In the genomic region with DNA sequence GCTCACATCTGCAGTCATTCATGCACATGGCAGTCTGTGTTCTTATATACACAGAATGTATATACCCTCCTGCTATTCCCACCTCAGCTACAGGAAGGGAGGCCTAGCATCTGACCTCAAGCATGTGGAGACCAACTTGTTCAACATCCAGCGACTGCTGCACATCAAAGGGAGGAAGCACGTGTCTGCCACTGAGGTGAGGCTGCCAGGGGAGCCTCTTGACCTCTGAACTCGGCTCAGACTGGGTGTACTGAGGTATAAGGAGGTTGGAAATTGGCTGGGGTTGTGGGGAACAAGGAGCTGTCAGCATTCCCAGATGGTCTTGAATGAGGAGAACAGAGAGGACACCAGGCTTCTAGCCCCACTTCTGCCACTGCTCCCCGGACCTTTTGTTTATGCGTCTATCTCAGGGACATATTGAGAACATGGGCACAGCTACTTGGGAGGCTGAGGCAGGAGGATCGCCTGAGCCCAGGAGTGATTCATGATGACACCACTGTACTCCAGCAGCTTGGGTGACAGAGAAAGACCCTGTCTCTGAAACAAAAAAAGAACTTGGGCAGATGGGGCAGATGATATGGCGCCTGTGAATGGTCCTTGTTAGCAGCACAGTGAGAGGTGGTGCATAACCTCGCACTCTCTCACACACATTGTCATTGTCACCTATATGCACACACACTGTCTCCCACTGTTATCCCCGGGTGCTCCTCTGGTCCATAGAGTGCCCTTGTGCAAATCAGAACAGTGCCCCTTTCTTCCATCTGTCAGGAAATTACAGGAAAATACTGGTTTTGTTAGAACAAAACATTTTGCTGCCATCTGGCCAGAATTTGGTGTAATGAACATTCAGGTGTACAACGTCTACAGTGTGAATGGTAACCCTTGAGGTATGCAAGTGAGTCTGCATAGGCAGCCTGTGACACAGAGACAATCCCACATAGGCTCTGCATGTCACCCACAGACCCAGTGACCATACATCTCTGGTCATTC, we compare ENCODE assay signal across 1 cellular context.
TF ChIP-seq lines count a peak whose summit lies in the region.

No MANE protein-coding gene starts in this region.

TF ChIP-seq in HepG2, 621 proteins besides CTCF, POLR2A, EP300 and RAD21 (continued from another document and continues in another):
- TF ChIP-seq, protein P1, sequence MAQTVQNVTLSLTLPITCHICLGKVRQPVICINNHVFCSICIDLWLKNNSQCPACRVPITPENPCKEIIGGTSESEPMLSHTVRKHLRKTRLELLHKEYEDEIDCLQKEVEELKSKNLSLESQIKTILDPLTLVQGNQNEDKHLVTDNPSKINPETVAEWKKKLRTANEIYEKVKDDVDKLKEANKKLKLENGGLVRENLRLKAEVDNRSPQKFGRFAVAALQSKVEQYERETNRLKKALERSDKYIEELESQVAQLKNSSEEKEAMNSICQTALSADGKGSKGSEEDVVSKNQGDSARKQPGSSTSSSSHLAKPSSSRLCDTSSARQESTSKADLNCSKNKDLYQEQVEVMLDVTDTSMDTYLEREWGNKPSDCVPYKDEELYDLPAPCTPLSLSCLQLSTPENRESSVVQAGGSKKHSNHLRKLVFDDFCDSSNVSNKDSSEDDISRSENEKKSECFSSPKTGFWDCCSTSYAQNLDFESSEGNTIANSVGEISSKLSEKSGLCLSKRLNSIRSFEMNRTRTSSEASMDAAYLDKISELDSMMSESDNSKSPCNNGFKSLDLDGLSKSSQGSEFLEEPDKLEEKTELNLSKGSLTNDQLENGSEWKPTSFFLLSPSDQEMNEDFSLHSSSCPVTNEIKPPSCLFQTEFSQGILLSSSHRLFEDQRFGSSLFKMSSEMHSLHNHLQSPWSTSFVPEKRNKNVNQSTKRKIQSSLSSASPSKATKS (CRISPR knock-in tag; IDR thresholded peaks at IDR 0.05): no peak
- TF ChIP-seq, protein P2, sequence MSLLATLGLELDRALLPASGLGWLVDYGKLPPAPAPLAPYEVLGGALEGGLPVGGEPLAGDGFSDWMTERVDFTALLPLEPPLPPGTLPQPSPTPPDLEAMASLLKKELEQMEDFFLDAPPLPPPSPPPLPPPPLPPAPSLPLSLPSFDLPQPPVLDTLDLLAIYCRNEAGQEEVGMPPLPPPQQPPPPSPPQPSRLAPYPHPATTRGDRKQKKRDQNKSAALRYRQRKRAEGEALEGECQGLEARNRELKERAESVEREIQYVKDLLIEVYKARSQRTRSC (CRISPR knock-in tag; IDR thresholded peaks at IDR 0.05; ENCODE audit: low read depth): no peak
- no peak for TF ChIP-seq PRDM10 (CRISPR knock-in tag; IDR thresholded peaks at IDR 0.05; ENCODE audit: low read depth)
- no peak for TF ChIP-seq MIXL1 (CRISPR knock-in tag; IDR thresholded peaks at IDR 0.05)
- no peak for TF ChIP-seq IRX3 (CRISPR knock-in tag; IDR thresholded peaks at IDR 0.05; ENCODE audit: borderline replicate concordance, low read depth)
- no peak for TF ChIP-seq DNMT1 (CRISPR knock-in tag; IDR thresholded peaks at IDR 0.05)
- TF ChIP-seq ZBTB7B (CRISPR knock-in tag; IDR thresholded peaks at IDR 0.05): no peak
- no peak for TF ChIP-seq ZNF768 (CRISPR knock-in tag; IDR thresholded peaks at IDR 0.05)
- no peak for TF ChIP-seq IKZF4 (CRISPR knock-in tag; IDR thresholded peaks at IDR 0.05; ENCODE audit: borderline replicate concordance, low read depth, not compliant biosample characterization)
- TF ChIP-seq PBX2 (CRISPR knock-in tag; IDR thresholded peaks at IDR 0.05): no peak
- TF ChIP-seq HOXA7 (CRISPR knock-in tag; IDR thresholded peaks at IDR 0.05): no peak
- no peak for TF ChIP-seq KLF9 (CRISPR knock-in tag; IDR thresholded peaks at IDR 0.05; ENCODE audit: low read depth)
- TF ChIP-seq TCF7L2 (IDR thresholded peaks at IDR 0.05; ENCODE audit: low read depth, low read length): no peak
- no peak for TF ChIP-seq ZNF563 (CRISPR knock-in tag; IDR thresholded peaks at IDR 0.05)
- no peak for TF ChIP-seq TGIF2 (CRISPR knock-in tag; IDR thresholded peaks at IDR 0.05)
- TF ChIP-seq, protein P3, sequence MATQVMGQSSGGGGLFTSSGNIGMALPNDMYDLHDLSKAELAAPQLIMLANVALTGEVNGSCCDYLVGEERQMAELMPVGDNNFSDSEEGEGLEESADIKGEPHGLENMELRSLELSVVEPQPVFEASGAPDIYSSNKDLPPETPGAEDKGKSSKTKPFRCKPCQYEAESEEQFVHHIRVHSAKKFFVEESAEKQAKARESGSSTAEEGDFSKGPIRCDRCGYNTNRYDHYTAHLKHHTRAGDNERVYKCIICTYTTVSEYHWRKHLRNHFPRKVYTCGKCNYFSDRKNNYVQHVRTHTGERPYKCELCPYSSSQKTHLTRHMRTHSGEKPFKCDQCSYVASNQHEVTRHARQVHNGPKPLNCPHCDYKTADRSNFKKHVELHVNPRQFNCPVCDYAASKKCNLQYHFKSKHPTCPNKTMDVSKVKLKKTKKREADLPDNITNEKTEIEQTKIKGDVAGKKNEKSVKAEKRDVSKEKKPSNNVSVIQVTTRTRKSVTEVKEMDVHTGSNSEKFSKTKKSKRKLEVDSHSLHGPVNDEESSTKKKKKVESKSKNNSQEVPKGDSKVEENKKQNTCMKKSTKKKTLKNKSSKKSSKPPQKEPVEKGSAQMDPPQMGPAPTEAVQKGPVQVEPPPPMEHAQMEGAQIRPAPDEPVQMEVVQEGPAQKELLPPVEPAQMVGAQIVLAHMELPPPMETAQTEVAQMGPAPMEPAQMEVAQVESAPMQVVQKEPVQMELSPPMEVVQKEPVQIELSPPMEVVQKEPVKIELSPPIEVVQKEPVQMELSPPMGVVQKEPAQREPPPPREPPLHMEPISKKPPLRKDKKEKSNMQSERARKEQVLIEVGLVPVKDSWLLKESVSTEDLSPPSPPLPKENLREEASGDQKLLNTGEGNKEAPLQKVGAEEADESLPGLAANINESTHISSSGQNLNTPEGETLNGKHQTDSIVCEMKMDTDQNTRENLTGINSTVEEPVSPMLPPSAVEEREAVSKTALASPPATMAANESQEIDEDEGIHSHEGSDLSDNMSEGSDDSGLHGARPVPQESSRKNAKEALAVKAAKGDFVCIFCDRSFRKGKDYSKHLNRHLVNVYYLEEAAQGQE (IDR thresholded peaks at IDR 0.05; ENCODE audit: borderline replicate concordance in 1 of 2, low read depth in 1 of 2, low read length in 2 of 2): no peak
- TF ChIP-seq NAIF1 (CRISPR knock-in tag; IDR thresholded peaks at IDR 0.05; ENCODE audit: borderline replicate concordance): no peak
- TF ChIP-seq, protein P4, sequence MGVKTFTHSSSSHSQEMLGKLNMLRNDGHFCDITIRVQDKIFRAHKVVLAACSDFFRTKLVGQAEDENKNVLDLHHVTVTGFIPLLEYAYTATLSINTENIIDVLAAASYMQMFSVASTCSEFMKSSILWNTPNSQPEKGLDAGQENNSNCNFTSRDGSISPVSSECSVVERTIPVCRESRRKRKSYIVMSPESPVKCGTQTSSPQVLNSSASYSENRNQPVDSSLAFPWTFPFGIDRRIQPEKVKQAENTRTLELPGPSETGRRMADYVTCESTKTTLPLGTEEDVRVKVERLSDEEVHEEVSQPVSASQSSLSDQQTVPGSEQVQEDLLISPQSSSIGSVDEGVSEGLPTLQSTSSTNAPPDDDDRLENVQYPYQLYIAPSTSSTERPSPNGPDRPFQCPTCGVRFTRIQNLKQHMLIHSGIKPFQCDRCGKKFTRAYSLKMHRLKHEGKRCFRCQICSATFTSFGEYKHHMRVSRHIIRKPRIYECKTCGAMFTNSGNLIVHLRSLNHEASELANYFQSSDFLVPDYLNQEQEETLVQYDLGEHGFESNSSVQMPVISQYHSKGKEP (CRISPR knock-in tag; IDR thresholded peaks at IDR 0.05): no peak
- peak; percentile 10; the same call in 1 of the 2 replicates for TF ChIP-seq HNF4A (CRISPR knock-in tag; IDR thresholded peaks at IDR 0.05)
- TF ChIP-seq NKX3-1 (CRISPR knock-in tag; IDR thresholded peaks at IDR 0.05): no peak
- TF ChIP-seq ZSCAN21 (CRISPR knock-in tag; IDR thresholded peaks at IDR 0.05; ENCODE audit: borderline replicate concordance): no peak
- TF ChIP-seq ZNF468 (CRISPR knock-in tag; IDR thresholded peaks at IDR 0.05): no peak
- no peak for TF ChIP-seq CBFB (CRISPR knock-in tag; IDR thresholded peaks at IDR 0.05)
- peak; percentile 80; the same call in 1 of the 2 replicates for TF ChIP-seq MLX (CRISPR knock-in tag; IDR thresholded peaks at IDR 0.05)
- TF ChIP-seq CCDC6 (CRISPR knock-in tag; IDR thresholded peaks at IDR 0.05): no peak
- TF ChIP-seq, protein P5, sequence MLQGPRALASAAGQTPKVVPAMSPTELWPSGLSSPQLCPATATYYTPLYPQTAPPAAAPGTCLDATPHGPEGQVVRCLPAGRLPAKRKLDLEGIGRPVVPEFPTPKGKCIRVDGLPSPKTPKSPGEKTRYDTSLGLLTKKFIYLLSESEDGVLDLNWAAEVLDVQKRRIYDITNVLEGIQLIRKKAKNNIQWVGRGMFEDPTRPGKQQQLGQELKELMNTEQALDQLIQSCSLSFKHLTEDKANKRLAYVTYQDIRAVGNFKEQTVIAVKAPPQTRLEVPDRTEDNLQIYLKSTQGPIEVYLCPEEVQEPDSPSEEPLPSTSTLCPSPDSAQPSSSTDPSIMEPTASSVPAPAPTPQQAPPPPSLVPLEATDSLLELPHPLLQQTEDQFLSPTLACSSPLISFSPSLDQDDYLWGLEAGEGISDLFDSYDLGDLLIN (CRISPR knock-in tag; IDR thresholded peaks at IDR 0.05; ENCODE audit: borderline replicate concordance): no peak
- TF ChIP-seq ZKSCAN1 (IDR thresholded peaks at IDR 0.05; ENCODE audit: low read length): no peak
- no peak for TF ChIP-seq PCBP2 (optimal IDR thresholded peaks at IDR 0.05; ENCODE audit: low read depth, low read length, poor library complexity, severe bottlenecking)
- TF ChIP-seq ZNF350 (CRISPR knock-in tag; IDR thresholded peaks at IDR 0.05; ENCODE audit: borderline replicate concordance, low read depth): no peak
- no peak for TF ChIP-seq ZNF33B (CRISPR knock-in tag; IDR thresholded peaks at IDR 0.05)
- TF ChIP-seq TBX2 (CRISPR knock-in tag; IDR thresholded peaks at IDR 0.05; ENCODE audit: borderline replicate concordance): peak; percentile 50; the same call in 1 of the 2 replicates
- no peak for TF ChIP-seq ATF7-NPFF (CRISPR knock-in tag; IDR thresholded peaks at IDR 0.05; ENCODE audit: low read depth)
- TF ChIP-seq, protein P6, sequence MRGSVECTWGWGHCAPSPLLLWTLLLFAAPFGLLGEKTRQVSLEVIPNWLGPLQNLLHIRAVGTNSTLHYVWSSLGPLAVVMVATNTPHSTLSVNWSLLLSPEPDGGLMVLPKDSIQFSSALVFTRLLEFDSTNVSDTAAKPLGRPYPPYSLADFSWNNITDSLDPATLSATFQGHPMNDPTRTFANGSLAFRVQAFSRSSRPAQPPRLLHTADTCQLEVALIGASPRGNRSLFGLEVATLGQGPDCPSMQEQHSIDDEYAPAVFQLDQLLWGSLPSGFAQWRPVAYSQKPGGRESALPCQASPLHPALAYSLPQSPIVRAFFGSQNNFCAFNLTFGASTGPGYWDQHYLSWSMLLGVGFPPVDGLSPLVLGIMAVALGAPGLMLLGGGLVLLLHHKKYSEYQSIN (CRISPR knock-in tag; IDR thresholded peaks at IDR 0.05; ENCODE audit: borderline replicate concordance): no peak
- TF ChIP-seq ZFP36 (IDR thresholded peaks at IDR 0.05; ENCODE audit: borderline replicate concordance, low read depth, low read length, partially characterized antibody): no peak
- TF ChIP-seq TCF7 (IDR thresholded peaks at IDR 0.05; ENCODE audit: low read depth): peak; percentile 73; the same call in 1 of the 2 replicates
- TF ChIP-seq ZNF253 (CRISPR knock-in tag; IDR thresholded peaks at IDR 0.05; ENCODE audit: borderline replicate concordance): no peak
- no peak for TF ChIP-seq ZNF720 (CRISPR knock-in tag; IDR thresholded peaks at IDR 0.05)
- no peak for TF ChIP-seq CREM (IDR thresholded peaks at IDR 0.05)
- no peak for TF ChIP-seq CREM (CRISPR knock-in tag; IDR thresholded peaks at IDR 0.05)
- TF ChIP-seq, protein P7, sequence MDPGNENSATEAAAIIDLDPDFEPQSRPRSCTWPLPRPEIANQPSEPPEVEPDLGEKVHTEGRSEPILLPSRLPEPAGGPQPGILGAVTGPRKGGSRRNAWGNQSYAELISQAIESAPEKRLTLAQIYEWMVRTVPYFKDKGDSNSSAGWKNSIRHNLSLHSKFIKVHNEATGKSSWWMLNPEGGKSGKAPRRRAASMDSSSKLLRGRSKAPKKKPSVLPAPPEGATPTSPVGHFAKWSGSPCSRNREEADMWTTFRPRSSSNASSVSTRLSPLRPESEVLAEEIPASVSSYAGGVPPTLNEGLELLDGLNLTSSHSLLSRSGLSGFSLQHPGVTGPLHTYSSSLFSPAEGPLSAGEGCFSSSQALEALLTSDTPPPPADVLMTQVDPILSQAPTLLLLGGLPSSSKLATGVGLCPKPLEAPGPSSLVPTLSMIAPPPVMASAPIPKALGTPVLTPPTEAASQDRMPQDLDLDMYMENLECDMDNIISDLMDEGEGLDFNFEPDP (CRISPR knock-in tag; conservative IDR thresholded peaks at IDR 0.05): no peak
- no peak for TF ChIP-seq MZF1 (CRISPR knock-in tag; IDR thresholded peaks at IDR 0.05; ENCODE audit: borderline replicate concordance)
